In genomic region chr7:107834401-107834800, GRCh38 we compare ENCODE assay signal across 31 cellular contexts. TPM values are rescaled to one million over a fixed set of nuclear protein-coding genes. Genes with fewer than 3 reads are reported as not detected.
"Had no signal": no experiment of that assay in that cellular context is flagged by ENCODE, and none has a peak within 500 bp of the region (broad histone marks: within the 10 kb centered on the region; RNA-seq: fewer than 3 reads in every experiment).

No MANE protein-coding gene starts in this region.

- H3K27me3 ChIP-seq: ascending aorta, cardiac muscle cell had no signal

- ATAC-seq: activated CD8-positive, alpha-beta memory T cell treated with anti-CD3 and anti-CD28 coated beads, Interleukin-2, amount 10 ng/mL, durations not matched to agents 7 days and 5 days; activated CD8-positive, alpha-beta T cell treated with anti-CD3 and anti-CD28 coated beads, Interleukin-2, amount 10 ng/mL, durations not matched to agents 7 days and 5 days; activated naive CD8-positive, alpha-beta T cell treated with anti-CD3 and anti-CD28 coated beads, Interleukin-2, amount 50 U/mL, for 24 hours had no signal

- H3K36me3 ChIP-seq: ascending aorta, cardiac muscle cell had no signal

- DNase-seq: activated B cell treated with CpG ODN at 0.5 μM for 24 hours; activated CD4-positive, alpha-beta memory T cell treated with anti-CD3 and anti-CD28 coated beads, Interleukin-2, amount 10 ng/mL, durations not matched to agents 7 days and 5 days; activated CD4-positive, alpha-beta T cell treated with anti-CD3 and anti-CD28 coated beads for 4 hours; activated CD4-positive, alpha-beta T cell treated with anti-CD3 and anti-CD28 coated beads, Interleukin-2, amount 10 ng/mL, durations not matched to agents 24 days and 14 days; activated CD4-positive, alpha-beta T cell treated with anti-CD3 and anti-CD28 coated beads, Interleukin-2, amount 50 U/mL, for 48 hours; activated CD4-positive, CD25-positive, alpha-beta regulatory T cell treated with anti-CD3 and anti-CD28 coated beads, Interleukin-2, amount 50 U/mL, for 72 hours; activated CD8-positive, alpha-beta memory T cell treated with anti-CD3 and anti-CD28 coated beads for 24 hours; activated CD8-positive, alpha-beta memory T cell treated with anti-CD3 and anti-CD28 coated beads, Interleukin-2, amount 10 ng/mL, durations not matched to agents 7 days and 5 days; activated CD8-positive, alpha-beta memory T cell treated with anti-CD3 and anti-CD28 coated beads, Interleukin-2, amount 50 U/mL, for 48 hours; activated CD8-positive, alpha-beta T cell treated with anti-CD3 and anti-CD28 coated beads, Interleukin-2, amount 10 ng/mL, durations not matched to agents 7 days and 5 days; activated effector memory CD4-positive, alpha-beta T cell treated with Interleukin-2 at 50 U/mL for 16 hours; activated gamma-delta T cell; activated naive CD4-positive, alpha-beta T cell treated with anti-CD3 and anti-CD28 coated beads, Interleukin-2, amount 10 ng/mL, durations not matched to agents 7 days and 5 days; activated naive CD4-positive, alpha-beta T cell treated with Interleukin-2 at 50 U/mL for 16 hours; activated naive CD8-positive, alpha-beta T cell treated with anti-CD3 and anti-CD28 coated beads, Interleukin-2, amount 10 ng/mL, durations not matched to agents 7 days and 5 days; activated naive CD8-positive, alpha-beta T cell treated with anti-CD3 and anti-CD28 coated beads, Interleukin-2, amount 50 U/mL, for 24 hours; activated T-cell treated with anti-CD3 and anti-CD28 coated beads, Interleukin-2, amount 50 U/mL, for 24 hours; activated T-cell treated with anti-CD3 and anti-CD28 coated beads, Interleukin-2, amount 50 U/mL, for 48 hours; amygdala; anterior cingulate cortex; caudate nucleus; cerebellar nuclear complex; T-helper 1 cell; T-helper 2 cell; T-helper 9 cell had no signal

- H3K27ac ChIP-seq: ascending aorta, cardiac muscle cell, VCaP had no signal

- H3K4me1 ChIP-seq: ascending aorta had no signal

- H3K4me3 ChIP-seq: ascending aorta, cardiac muscle cell had no signal

- H3K9me3 ChIP-seq: ascending aorta had no signal

RNA-seq across cellular contexts. Expression of gene SLC26A3, which starts 31.4 kb away (rescaled TPM):
- total RNA-seq: activated B cell treated with CpG ODN at 0.5 μM for 24 hours; activated CD4-positive, alpha-beta memory T cell treated with anti-CD3 and anti-CD28 coated beads, Interleukin-2, amount 10 ng/mL, durations not matched to agents 7 days and 5 days; activated CD4-positive, alpha-beta T cell treated with anti-CD3 and anti-CD28 coated beads, Interleukin-2, amount 10 ng/mL, durations not matched to agents 24 days and 14 days; activated CD8-positive, alpha-beta memory T cell treated with anti-CD3 and anti-CD28 coated beads, Interleukin-2, amount 10 ng/mL, durations not matched to agents 7 days and 5 days; activated CD8-positive, alpha-beta T cell treated with anti-CD3 and anti-CD28 coated beads, Interleukin-2, amount 10 ng/mL, durations not matched to agents 7 days and 5 days; activated naive CD8-positive, alpha-beta T cell treated with anti-CD3 and anti-CD28 coated beads, Interleukin-2, amount 10 ng/mL, durations not matched to agents 7 days and 5 days; activated T-helper 2 cell treated with anti-CD3 and anti-CD28 coated beads, Interferon-gamma antibody, Interleukin-2, Interleukin-4, amounts not matched to agents 10 μg/mL and 5 μg/mL and 100 μg/mL, durations not matched to agents 14 hours and 24 hours and 36 hours; bronchial epithelial cell; cardiac muscle cell; chondrocyte had no signal
